ENCODE assay signal across 28 cellular contexts in genomic region chr2:1929962-1930361, GRCh38.
"Had no signal": no experiment of that assay in that cellular context is flagged by ENCODE, and none has a peak within 500 bp of the region (broad histone marks: within the 10 kb centered on the region; RNA-seq: fewer than 3 reads in every experiment).

No MANE protein-coding gene starts in this region.

- H3K9me3 Mint-ChIP-seq: naive thymus-derived CD4-positive, alpha-beta T cell; natural killer cell; nephron; neural progenitor cell; stimulated activated effector memory CD8-positive, alpha-beta T cell treated with anti-CD3 and anti-CD28 coated beads, Interleukin-12 subunit alpha, Interleukin-12 subunit beta, amount 100 ng/mL, for 72 hours; stimulated activated naive B cell treated with anti-CD40 and anti-IgM and Interleukin-4, amounts not matched to agents 10 μg/mL and 1 μg/mL and 100 μg/mL, for 72 hours; stimulated activated naive CD8-positive, alpha-beta T cell treated with anti-CD3 and anti-CD28 coated beads, Interleukin-15, Interleukin-2, amounts not matched to agents 100 ng/mL and 50 ng/mL, for 24 hours had no signal

- H3K4me3 ChIP-seq: neural progenitor cell, ovary, psoas muscle, right lobe of liver, sigmoid colon, stomach, thoracic aorta, thyroid gland, tibial nerve, upper lobe of right lung, uterus had no signal

- H3K4me1 Mint-ChIP-seq: natural killer cell; stimulated activated effector memory CD8-positive, alpha-beta T cell treated with anti-CD3 and anti-CD28 coated beads, Interleukin-12 subunit alpha, Interleukin-12 subunit beta, amount 100 ng/mL, for 72 hours; stimulated activated naive B cell treated with anti-CD40 and anti-IgM and Interleukin-4, amounts not matched to agents 10 μg/mL and 1 μg/mL and 100 μg/mL, for 72 hours had no signal

- H3K27ac ChIP-seq: neural progenitor cell, ovary, parathyroid adenoma, psoas muscle, right lobe of liver, sigmoid colon, stomach, thoracic aorta, tibial nerve, upper lobe of right lung, uterus had no signal

- H3K27ac Mint-ChIP-seq: naive thymus-derived CD4-positive, alpha-beta T cell; natural killer cell; nephron; neural progenitor cell; progenitor cell of endocrine pancreas; stimulated activated effector memory CD8-positive, alpha-beta T cell treated with anti-CD3 and anti-CD28 coated beads, Interleukin-12 subunit alpha, Interleukin-12 subunit beta, amount 100 ng/mL, for 72 hours; stimulated activated naive B cell treated with anti-CD40 and anti-IgM and Interleukin-4, amounts not matched to agents 10 μg/mL and 1 μg/mL and 100 μg/mL, for 72 hours; stimulated activated naive CD8-positive, alpha-beta T cell treated with anti-CD3 and anti-CD28 coated beads, Interleukin-15, Interleukin-2, amounts not matched to agents 100 ng/mL and 50 ng/mL, for 24 hours had no signal

- H3K4me3 Mint-ChIP-seq: naive thymus-derived CD4-positive, alpha-beta T cell; natural killer cell; nephron; neural progenitor cell; stimulated activated effector memory CD8-positive, alpha-beta T cell treated with anti-CD3 and anti-CD28 coated beads, Interleukin-12 subunit alpha, Interleukin-12 subunit beta, amount 100 ng/mL, for 72 hours; stimulated activated naive B cell treated with anti-CD40 and anti-IgM and Interleukin-4, amounts not matched to agents 10 μg/mL and 1 μg/mL and 100 μg/mL, for 72 hours; stimulated activated naive CD8-positive, alpha-beta T cell treated with anti-CD3 and anti-CD28 coated beads, Interleukin-15, Interleukin-2, amounts not matched to agents 100 ng/mL and 50 ng/mL, for 24 hours had no signal

- DNase-seq: natural killer cell; occipital lobe; ovary; posterior cingulate gyrus; psoas muscle; right lobe of liver; sigmoid colon; small intestine; stimulated activated CD4-positive, alpha-beta T cell treated with anti-CD3 and anti-CD28 coated beads, Interleukin-15, amount 100 ng/mL, for 24 hours; stimulated activated CD4-positive, alpha-beta T cell treated with anti-CD3 and anti-CD28 coated beads, Interleukin-2, amount 100 ng/mL, for 24 hours; stimulated activated CD4-positive, alpha-beta T cell treated with anti-CD3 and anti-CD28 coated beads, Interleukin-2, amount 100 ng/mL, for 48 hours; stimulated activated CD4-positive, alpha-beta T cell treated with anti-CD3 and anti-CD28 coated beads, Interleukin-4, amount 100 ng/mL, for 24 hours; stimulated activated naive B cell treated with anti-CD40 and anti-IgM and Interleukin-4, amounts not matched to agents 10 μg/mL and 1 μg/mL and 100 μg/mL, for 72 hours; stimulated activated naive CD4-positive, alpha-beta T cell treated with Interleukin-2 at 50 U/mL for 16 hours; stomach; thyroid gland; trophoblast cell; upper lobe of right lung; uterus had no signal

- ATAC-seq: naive thymus-derived CD4-positive, alpha-beta T cell; natural killer cell; psoas muscle; right lobe of liver; stimulated activated effector memory CD8-positive, alpha-beta T cell treated with anti-CD3 and anti-CD28 coated beads, Interleukin-12 subunit alpha, Interleukin-12 subunit beta, amount 100 ng/mL, for 72 hours had no signal

- H3K27me3 Mint-ChIP-seq: stimulated activated naive CD8-positive, alpha-beta T cell treated with anti-CD3 and anti-CD28 coated beads, Interleukin-15, Interleukin-2, amounts not matched to agents 100 ng/mL and 50 ng/mL, for 24 hours had no signal

- H3K36me3 Mint-ChIP-seq: naive thymus-derived CD4-positive, alpha-beta T cell; natural killer cell; neural progenitor cell; stimulated activated effector memory CD8-positive, alpha-beta T cell treated with anti-CD3 and anti-CD28 coated beads, Interleukin-12 subunit alpha, Interleukin-12 subunit beta, amount 100 ng/mL, for 72 hours; stimulated activated naive B cell treated with anti-CD40 and anti-IgM and Interleukin-4, amounts not matched to agents 10 μg/mL and 1 μg/mL and 100 μg/mL, for 72 hours had no signal
